23 cellular contexts compared by ENCODE assay signal in genomic region chr12:54666008-54666407, GRCh38. TPM values are rescaled to one million over a fixed set of nuclear protein-coding genes. Genes with fewer than 3 reads are reported as not detected.
"Had no signal": no experiment of that assay in that cellular context is flagged by ENCODE, and none has a peak within 500 bp of the region (broad histone marks: within the 10 kb centered on the region; RNA-seq: fewer than 3 reads in every experiment).

No MANE protein-coding gene starts in this region.

- H3K27me3 ChIP-seq: Peyer's patch, SJSA1 had no signal

- H3K27ac ChIP-seq: PC-9, Peyer's patch, SJSA1, SK-N-MC had no signal

- H2AFZ ChIP-seq: PC-9 had no signal

- H3K4me3 ChIP-seq: PC-9, Peyer's patch, SJSA1, SK-N-MC had no signal

- DNase-seq: KBM-7, MM.1S, NCI-H1092 treated with DMSO at 0.1 percent for 48 hours, NCI-H1436, NCI-H187, NCI-H2029, NCI-H2081 treated with DMSO at 0.1 percent for 48 hours, NCI-H2171, NCI-H226, NCI-H446, NCI-H510A, NCI-H524 treated with DMSO at 0.1 percent for 48 hours, NCI-H69, NCI-H774, OCI-M1, PC-9, Peyer's patch, Right ventricle myocardium superior, RPMI8226, SIG-M5 had no signal

- H3K9me3 ChIP-seq: Peyer's patch, SJSA1 had no signal

- H3K36me3 ChIP-seq: Peyer's patch, SJSA1 had no signal

- H3K4me1 ChIP-seq: Peyer's patch, SJSA1 had no signal

- H3K4me2 ChIP-seq: PC-9 had no signal

RNA-seq across cellular contexts. Expression of gene DCD, which starts 17.8 kb away (rescaled TPM):
- total RNA-seq: HT-29, PC-9, Peyer's patch, Right ventricle myocardium superior, SJSA1 had no signal

RNA-seq across cellular contexts. Expression of gene LACRT, which starts 31.3 kb away (rescaled TPM):
- total RNA-seq: HT-29, PC-9, Peyer's patch, Right ventricle myocardium superior, SJSA1 had no signal
